In the genomic region with DNA sequence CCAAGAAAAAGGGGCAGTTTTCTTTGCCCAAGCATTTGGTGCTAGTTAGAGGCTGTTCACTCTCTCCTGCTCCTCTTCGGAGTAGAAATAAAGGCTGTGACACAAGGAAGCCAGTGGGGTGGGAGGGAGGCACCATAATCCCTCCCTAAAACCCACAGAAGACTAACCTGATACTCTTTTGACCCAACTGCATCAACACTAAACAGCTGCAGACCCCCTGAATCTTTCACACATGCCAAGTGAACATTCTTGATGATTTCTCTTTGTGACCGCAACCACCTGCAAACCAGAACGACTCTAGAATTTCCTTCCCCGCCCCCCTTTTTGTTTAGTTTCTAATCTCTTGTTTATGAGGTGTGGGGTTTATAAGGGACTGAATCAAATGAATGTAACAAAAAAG, we compare ENCODE assay signal across 17 cellular contexts.
A peak's percentile ranks its signal among the peaks of the same experiment; 100 is the strongest.
DNase-seq lines count a peak whose midpoint lies in the region; ATAC-seq and TF ChIP-seq lines count a peak whose summit lies in the region.
"Had no signal": no experiment of that assay in that cellular context is flagged by ENCODE, and none has a peak within 500 bp of the region (broad histone marks: within the 10 kb centered on the region; RNA-seq: fewer than 3 reads in every experiment).

No MANE protein-coding gene starts in this region.

- peak overlapping the region; percentile 8 for H3K27ac Mint-ChIP-seq in activated naive CD4-positive, alpha-beta T cell treated with anti-CD3 and anti-CD28 coated beads, Interleukin-2, amount 50 U/mL, for 24 hours
- no peak overlapping the region for H3K27ac Mint-ChIP-seq in progenitor cell of endocrine pancreas

- H3K9me3 ChIP-seq in OCI-LY1 (ENCODE audit: low read length) = no peaks in the 10 kb centered on the region
- H3K9me3 ChIP-seq: prostate gland had no signal

- peaks cover 4% of the 10 kb centered on the region; the same call in 1 of the 2 replicates for H3K36me3 ChIP-seq in OCI-LY1 (ENCODE audit: insufficient read depth, low read length)
- H3K36me3 ChIP-seq: prostate gland had no signal

- TF ChIP-seq CTCF in OCI-LY1 (IDR thresholded peaks at IDR 0.05; ENCODE audit: low read length) (no peak), progenitor cell of endocrine pancreas (IDR thresholded peaks at IDR 0.05; ENCODE audit: unreplicated experiment) (no peak)

- no peaks in the 10 kb centered on the region for H3K27me3 Mint-ChIP-seq in activated naive CD4-positive, alpha-beta T cell treated with anti-CD3 and anti-CD28 coated beads, Interleukin-2, amount 50 U/mL, for 24 hours
- H3K27me3 Mint-ChIP-seq in progenitor cell of endocrine pancreas = no peaks in the 10 kb centered on the region
- H3K27me3 Mint-ChIP-seq: T-cell had no signal

- no peaks in the 10 kb centered on the region for H3K9me2 ChIP-seq in OCI-LY1 (ENCODE audit: low read depth, low read length)

- ATAC-seq in HG02610 (IDR thresholded peaks at IDR 0.05; ENCODE audit: unreplicated experiment) (peak; percentile 51), HG02973 (IDR thresholded peaks at IDR 0.05; ENCODE audit: unreplicated experiment) (no peak)

- H4K20me1 ChIP-seq in OCI-LY1 (ENCODE audit: insufficient read depth, low read length) = no peaks in the 10 kb centered on the region

- H3K4me2 ChIP-seq in OCI-LY1 (ENCODE audit: low read length) = peak overlapping the region; percentile 56

- H3K9me3 Mint-ChIP-seq in activated naive CD4-positive, alpha-beta T cell treated with anti-CD3 and anti-CD28 coated beads, Interleukin-2, amount 50 U/mL, for 24 hours = no peaks in the 10 kb centered on the region
- no peaks in the 10 kb centered on the region for H3K9me3 Mint-ChIP-seq in progenitor cell of endocrine pancreas (ENCODE audit: low read depth)
- H3K9me3 Mint-ChIP-seq: T-cell had no signal

- peak overlapping the region; percentile 99 for H3K27ac ChIP-seq in OCI-LY1 (ENCODE audit: low read depth, low read length, poor library complexity, severe bottlenecking)
- H3K27ac ChIP-seq: prostate gland had no signal

- peak overlapping the region; percentile 24 for H3K4me3 ChIP-seq in OCI-LY1 (ENCODE audit: low read depth, low read length, poor library complexity, severe bottlenecking)
- H3K4me3 ChIP-seq: prostate gland had no signal

- H3K79me2 ChIP-seq in OCI-LY1 (ENCODE audit: insufficient read depth, low read length) = no peaks in the 10 kb centered on the region

- no peaks in the 10 kb centered on the region for H3K27me3 ChIP-seq in OCI-LY1 (ENCODE audit: insufficient read depth, low read length)

- DNase-seq in activated naive CD4-positive, alpha-beta T cell treated with Interleukin-2 at 50 U/mL for 16 hours = no peak
- DNase-seq in progenitor cell of endocrine pancreas (ENCODE audit: low spot score, unreplicated experiment) = no peak
- DNase-seq in stimulated activated CD4-positive, alpha-beta T cell treated with anti-CD3 and anti-CD28 coated beads, Interleukin-2, amount 100 ng/mL, for 48 hours = no peak
- DNase-seq in NCI-H146 (lab: John Stamatoyannopoulos, UW) = no peak
- DNase-seq: activated CD4-positive, CD25-positive, alpha-beta regulatory T cell; AML-193; DMS79; Karpas-422; kidney glomerular epithelial cell; NCI-H1436 treated with DMSO at 0.1 percent for 48 hours; NCI-H510A treated with DMSO at 0.1 percent for 48 hours had no signal

- no peak overlapping the region for H3K4me3 Mint-ChIP-seq in activated naive CD4-positive, alpha-beta T cell treated with anti-CD3 and anti-CD28 coated beads, Interleukin-2, amount 50 U/mL, for 24 hours
- peak overlapping the region; percentile 2 for H3K4me3 Mint-ChIP-seq in progenitor cell of endocrine pancreas (ENCODE audit: low read depth)

- peak overlapping the region; percentile 72 for H3K9ac ChIP-seq in OCI-LY1 (ENCODE audit: low read length)

- H3K36me3 Mint-ChIP-seq in activated naive CD4-positive, alpha-beta T cell treated with anti-CD3 and anti-CD28 coated beads, Interleukin-2, amount 50 U/mL, for 24 hours = peaks cover 8% of the 10 kb centered on the region
- peaks cover 20% of the 10 kb centered on the region for H3K36me3 Mint-ChIP-seq in progenitor cell of endocrine pancreas (ENCODE audit: insufficient read depth)

- peaks cover 7% of the 10 kb centered on the region for H3K4me1 Mint-ChIP-seq in activated naive CD4-positive, alpha-beta T cell treated with anti-CD3 and anti-CD28 coated beads, Interleukin-2, amount 50 U/mL, for 24 hours
- H3K4me1 Mint-ChIP-seq in progenitor cell of endocrine pancreas (ENCODE audit: low read depth) = peaks cover 14% of the 10 kb centered on the region

- H2AFZ ChIP-seq in OCI-LY1 (ENCODE audit: low read length) = no peak overlapping the region

- H3K4me1 ChIP-seq in OCI-LY1 (ENCODE audit: insufficient read depth, low read length, severe bottlenecking) = peaks cover 81% of the 10 kb centered on the region
- H3K4me1 ChIP-seq: prostate gland had no signal

- no peaks in the 10 kb centered on the region for H3F3A ChIP-seq in OCI-LY1 (ENCODE audit: insufficient read depth, low read length)
